Comparison of ENCODE assay signal across 18 cellular contexts in the genomic region with DNA sequence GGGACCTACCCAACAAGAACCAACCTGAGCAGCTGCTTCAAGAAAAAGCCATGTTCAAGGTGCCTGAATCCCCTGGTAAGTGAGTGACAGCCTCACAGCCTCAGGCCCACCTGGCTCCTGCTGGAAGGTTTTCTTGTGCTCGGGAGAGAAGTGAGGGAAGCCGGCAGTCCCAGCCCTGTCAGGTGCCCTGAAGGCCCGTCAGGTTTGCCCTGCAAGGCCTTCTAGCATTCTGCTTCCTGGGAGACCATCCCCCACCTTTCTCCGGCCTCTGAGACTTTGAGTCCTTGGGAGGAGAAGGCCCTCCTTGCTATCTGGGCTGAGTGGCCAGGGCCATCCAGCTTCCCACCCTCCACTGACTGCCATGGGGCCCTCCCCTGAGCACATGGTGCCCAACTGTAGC.
A peak's percentile ranks its signal among the peaks of the same experiment; 100 is the strongest.
DNase-seq lines count a peak whose midpoint lies in the region; ATAC-seq and TF ChIP-seq lines count a peak whose summit lies in the region.
"Had no signal": no experiment of that assay in that cellular context is flagged by ENCODE, and none has a peak within 500 bp of the region (broad histone marks: within the 10 kb centered on the region; RNA-seq: fewer than 3 reads in every experiment).

No MANE protein-coding gene starts in this region.

- DNase-seq in CD4-positive, alpha-beta T cell = no peak
- DNase-seq in IMR-90 (no peak), RPMI8226 (peak; percentile 0), neural crest cell (ENCODE audit: low read depth, low spot score) (no peak), NK-92 (lab: John Stamatoyannopoulos, UW; ENCODE audit: unreplicated experiment) (no peak), SKM-1 (lab: John Stamatoyannopoulos, UW; ENCODE audit: unreplicated experiment) (no peak), Calu3 (no peak)
- no peak for DNase-seq in activated effector memory CD4-positive, alpha-beta T cell treated with anti-CD3 and anti-CD28 coated beads, Interleukin-2, amount 50 U/mL, for 16 hours
- DNase-seq: ACHN; BE2C; C1 segment of cervical spinal cord; Caco-2; CD4-positive, CD25-positive, alpha-beta regulatory T cell; DMS153; DMS79; GDM1; GM23248 had no signal

- TF ChIP-seq CTCF in CD4-positive, alpha-beta T cell (IDR thresholded peaks at IDR 0.05) = no peak
- TF ChIP-seq CTCF in IMR-90 (conservative IDR thresholded peaks at IDR 0.05; ENCODE audit: low read depth, low read length) (no peak), neural crest cell (conservative IDR thresholded peaks at IDR 0.05) (no peak), Calu3 (IDR thresholded peaks at IDR 0.05; ENCODE audit: unreplicated experiment) (no peak)

- no peak overlapping the region for H3K4ac ChIP-seq in IMR-90 (ENCODE audit: low read depth, low read length)

- no peaks in the 10 kb centered on the region for H3K27me3 Mint-ChIP-seq in CD4-positive, alpha-beta T cell
- H3K27me3 Mint-ChIP-seq in neural crest cell (ENCODE audit: low read depth) (no peaks in the 10 kb centered on the region), Calu3 (ENCODE audit: unreplicated experiment) (no peaks in the 10 kb centered on the region)
- H3K27me3 Mint-ChIP-seq: CD4-positive, CD25-positive, alpha-beta regulatory T cell had no signal

- H3K4me1 ChIP-seq in IMR-90 (ENCODE audit: control insufficient read depth, insufficient read depth, low read length) = no peaks in the 10 kb centered on the region
- H3K4me1 ChIP-seq: BE2C, Caco-2, HAP-1 had no signal

- H3K27me3 ChIP-seq in CD4-positive, alpha-beta T cell (ENCODE audit: control insufficient read depth, insufficient read depth, low read length) = no peaks in the 10 kb centered on the region
- no peaks in the 10 kb centered on the region for H3K27me3 ChIP-seq in IMR-90 (ENCODE audit: control insufficient read depth, insufficient read depth, low read length)
- H3K27me3 ChIP-seq: BE2C had no signal

- H4K5ac ChIP-seq in IMR-90 (ENCODE audit: low read depth, low read length) = no peak overlapping the region

- no peak overlapping the region for H3K18ac ChIP-seq in IMR-90 (ENCODE audit: low read depth, low read length)

- H3K36me3 Mint-ChIP-seq in CD4-positive, alpha-beta T cell (ENCODE audit: low read depth) = peaks cover 82% of the 10 kb centered on the region
- no peaks in the 10 kb centered on the region for H3K36me3 Mint-ChIP-seq in neural crest cell (ENCODE audit: low read depth)
- H3K36me3 Mint-ChIP-seq in Calu3 (ENCODE audit: insufficient read depth, unreplicated experiment) = peaks cover 29% of the 10 kb centered on the region

- H2AFZ ChIP-seq in IMR-90 (replicated peaks; ENCODE audit: low read length, poor library complexity) = no peak overlapping the region
- H2AFZ ChIP-seq: GM23248 had no signal

- H2AK5ac ChIP-seq in IMR-90 (ENCODE audit: low read depth, low read length) = no peak overlapping the region

- POLR2A ChIA-PET in CD4-positive, alpha-beta T cell (lab: Charles Lee) = interaction anchor here (4.6 kb wide), 1 partner anchor 11 kb away, joined by 43 read pairs; no protein-coding TSS in a partner anchor
- POLR2A ChIA-PET in IMR-90 (lab: Charles Lee; ENCODE audit: unreplicated experiment) = no interaction called here

- peaks cover 0 to 3% of the 10 kb centered on the region in 2 experiments; a peak in 2 of 4 replicates for H3K79me1 ChIP-seq in IMR-90 (ENCODE audit: low read depth in 1 of 2, low read length in 2 of 2)

- no peak overlapping the region for H3K56ac ChIP-seq in IMR-90 (ENCODE audit: extremely low read depth, insufficient read depth, low read length)

- dilution Hi-C loops in IMR-90 (cut with HindIII; ENCODE audit: low sequenced_read_pairs, unreplicated experiment) = no loop called here

- no peak overlapping the region for H3K4me3 ChIP-seq in IMR-90 (ENCODE audit: insufficient read depth, low read depth, low read length)
- H3K4me3 ChIP-seq: GM23248, HAP-1 had no signal

- in situ Hi-C loops in IMR-90 (cut with MboI; ENCODE audit: low sequenced_read_pairs) = loop anchor here (10.0 to 25.0 kb wide), 4 partner anchors 58 to 720 kb away; partner anchors contain the start of genes HSD3B7 and RUSF1

- intact Hi-C loops in CD4-positive, alpha-beta T cell (cut with DNase I, micrococcal nuclease) = loop anchor here in 1 of 2 experiments (5.0 to 10.0 kb wide), 2 partner anchors 200 to 522 kb away; partner anchors contain the start of genes FUS and RUSF1
- intact Hi-C loops in IMR-90 (cut with micrococcal nuclease) = no loop called here
- intact Hi-C loops in Calu3 (cut with micrococcal nuclease; ENCODE audit: unreplicated experiment) = no loop called here

- H2BK15ac ChIP-seq in IMR-90 (ENCODE audit: low read depth, low read length) = no peak overlapping the region

- TF ChIP-seq POLR2A in IMR-90 (IDR thresholded peaks at IDR 0.05; ENCODE audit: low read depth, low read length) = no peak

- no peaks in the 10 kb centered on the region for H3K9me3 Mint-ChIP-seq in CD4-positive, alpha-beta T cell
- no peaks in the 10 kb centered on the region for H3K9me3 Mint-ChIP-seq in neural crest cell
- H3K9me3 Mint-ChIP-seq in Calu3 (ENCODE audit: low read depth, unreplicated experiment) = peaks cover 5% of the 10 kb centered on the region

- H3K9me1 ChIP-seq in IMR-90 (ENCODE audit: insufficient read depth, low read length) = no peaks in the 10 kb centered on the region

- H2BK5ac ChIP-seq in IMR-90 (ENCODE audit: low read depth, low read length, poor library complexity, severe bottlenecking) = no peak overlapping the region

- no CpG with 5 or more reads among the region's 4 CpGs for WGBS in IMR-90 (ENCODE audit: extremely low coverage in 2 of 2, insufficient read length in 1 of 2), 2 experiments

- H3K4me3 Mint-ChIP-seq in CD4-positive, alpha-beta T cell = no peak overlapping the region
- H3K4me3 Mint-ChIP-seq in neural crest cell (peak overlapping the region; percentile 27), Calu3 (ENCODE audit: low read depth, unreplicated experiment) (no peak overlapping the region)

- peaks cover 39% of the 10 kb centered on the region for H3K36me3 ChIP-seq in IMR-90 (ENCODE audit: control insufficient read depth, insufficient read depth, low read length)

- no peak overlapping the region for H3K14ac ChIP-seq in IMR-90 (replicated peaks; ENCODE audit: low read depth, low read length)

- H3K9me3 ChIP-seq in CD4-positive, alpha-beta T cell (ENCODE audit: control insufficient read depth, low read length) = no peaks in the 10 kb centered on the region
- no peaks in the 10 kb centered on the region for H3K9me3 ChIP-seq in IMR-90 (ENCODE audit: control insufficient read depth, insufficient read depth, low read length)
- H3K9me3 ChIP-seq: BE2C, Caco-2, HAP-1 had no signal

- CTCF ChIA-PET in CD4-positive, alpha-beta T cell (lab: Charles Lee) = no interaction called here
- CTCF ChIA-PET in IMR-90 (lab: Yijun Ruan, JAX) = no interaction called here
- CTCF ChIA-PET in Calu3 (lab: Charles Lee) = no interaction called here

- BruUV-seq in IMR-90 (replicated peaks; lab: Mats Ljungman, UMichigan) (no TSS peak), Calu3 (replicated peaks; lab: Mats Ljungman, UMichigan) (no TSS peak)

- H3K27ac Mint-ChIP-seq in CD4-positive, alpha-beta T cell = peak overlapping the region; percentile 77
- no peak overlapping the region for H3K27ac Mint-ChIP-seq in neural crest cell (ENCODE audit: unreplicated experiment)
- no peak overlapping the region for H3K27ac Mint-ChIP-seq in Calu3 (ENCODE audit: unreplicated experiment)

- peaks cover 50% of the 10 kb centered on the region for H3K4me1 Mint-ChIP-seq in CD4-positive, alpha-beta T cell (ENCODE audit: low read depth)
- H3K4me1 Mint-ChIP-seq in neural crest cell = no peaks in the 10 kb centered on the region
- peaks cover 8% of the 10 kb centered on the region for H3K4me1 Mint-ChIP-seq in Calu3 (ENCODE audit: low read depth, unreplicated experiment)

- H3K4me2 ChIP-seq in IMR-90 (ENCODE audit: low read depth, low read length) = no peak overlapping the region

- H2BK20ac ChIP-seq in IMR-90 (ENCODE audit: low read depth, low read length) = no peak overlapping the region

- H4K91ac ChIP-seq in IMR-90 (ENCODE audit: insufficient read depth, low read depth, low read length) = no peak overlapping the region

- H3K23ac ChIP-seq in IMR-90 (ENCODE audit: low read depth, low read length) = no peak overlapping the region

- H4K8ac ChIP-seq in IMR-90 (ENCODE audit: low read depth in 2 of 2, low read length in 2 of 2) = no peak overlapping the region

- ATAC-seq in CD4-positive, alpha-beta T cell (ENCODE audit: poor library complexity) = no peak
- no peak for ATAC-seq in IMR-90 (ENCODE audit: low read depth)

- H3K27ac ChIP-seq in CD4-positive, alpha-beta T cell (ENCODE audit: low read depth, low read length) = no peak overlapping the region
- H3K27ac ChIP-seq in IMR-90 (ENCODE audit: insufficient read depth, low read length) = no peak overlapping the region
- H3K27ac ChIP-seq: GM23248 had no signal

- H4K20me1 ChIP-seq in IMR-90 (ENCODE audit: insufficient read depth, low read length) = no peaks in the 10 kb centered on the region

- TF ChIP-seq RAD21 in IMR-90 (IDR thresholded peaks at IDR 0.05; ENCODE audit: low read length) = no peak

- peak overlapping the region; percentile 76 for H2AK9ac ChIP-seq in IMR-90 (replicated peaks; ENCODE audit: low read depth, low read length, poor library complexity)

- H2BK120ac ChIP-seq in IMR-90 (ENCODE audit: low read depth, low read length) = no peak overlapping the region

- H3K9ac ChIP-seq in IMR-90 (ENCODE audit: low read depth, low read length) = no peak overlapping the region
- H3K9ac ChIP-seq: GM23248 had no signal

TF ChIP-seq in IMR-90, 13 proteins besides CTCF, POLR2A, EP300 and RAD21:
- TF ChIP-seq SMC3 (IDR thresholded peaks at IDR 0.05; ENCODE audit: low read depth, low read length) = no peak
- no peak for TF ChIP-seq RCOR1 (IDR thresholded peaks at IDR 0.05; ENCODE audit: insufficient replicate concordance, low read length)
- TF ChIP-seq CHD1 (IDR thresholded peaks at IDR 0.05; ENCODE audit: low read depth, low read length) = no peak
